In genomic region chr2:206159346-206160123, GRCh38 we compare ENCODE assay signal across 1 cellular context.
A peak's percentile ranks its signal among the peaks of the same experiment; 100 is the strongest.
TF ChIP-seq lines count a peak whose summit lies in the region.

EEF1B2 (plus strand) TSS chr2:206159895; CDS start chr2:206159980, 85 bp downstream.
NDUFS1 (minus strand) TSS chr2:206159444; CDS start chr2:206153678, 5,766 bp downstream.

TF ChIP-seq in K562, 482 proteins besides CTCF, POLR2A, EP300 and RAD21 (continued from another document and continues in another):
- TF ChIP-seq ATF2 (CRISPR knock-in tag; IDR thresholded peaks at IDR 0.05) (no peak), PYGO2 (tag; IDR thresholded peaks at IDR 0.05) (no peak), KAT2B (IDR thresholded peaks at IDR 0.05; ENCODE audit: low read depth, low read length) (no peak), TGIF2 (CRISPR knock-in tag; IDR thresholded peaks at IDR 0.05) (no peak), NFYB (IDR thresholded peaks at IDR 0.05; ENCODE audit: extremely low read depth, insufficient read length) (no peak), KAT7 (CRISPR knock-in tag; IDR thresholded peaks at IDR 0.05; ENCODE audit: borderline replicate concordance) (no peak), HMG20B (CRISPR knock-in tag; IDR thresholded peaks at IDR 0.05) (no peak), FOXP1 (CRISPR knock-in tag; IDR thresholded peaks at IDR 0.05) (no peak), SIN3B (IDR thresholded peaks at IDR 0.05; ENCODE audit: low read depth) (no peak), THRA (IDR thresholded peaks at IDR 0.05) (no peak), SETDB1 (IDR thresholded peaks at IDR 0.05; ENCODE audit: low read length) (no peak), ATF6 (CRISPR knock-in tag; IDR thresholded peaks at IDR 0.05) (no peak), GATA2 (CRISPR knock-in tag; IDR thresholded peaks at IDR 0.05) (no peak), RBM17 (IDR thresholded peaks at IDR 0.05; ENCODE audit: borderline replicate concordance, low read depth, low read length) (no peak), ZNF165 (CRISPR knock-in tag; IDR thresholded peaks at IDR 0.05; ENCODE audit: borderline replicate concordance) (no peak), ZNF696 (CRISPR knock-in tag; conservative IDR thresholded peaks at IDR 0.05) (no peak), XRCC4 (IDR thresholded peaks at IDR 0.05; ENCODE audit: extremely low read depth, insufficient read depth, insufficient read length) (no peak), KLF10 (CRISPR knock-in tag; IDR thresholded peaks at IDR 0.05) (no peak), ZNF507 (tag; conservative IDR thresholded peaks at IDR 0.05) (no peak), MYC (IDR thresholded peaks at IDR 0.05; ENCODE audit: low read depth, low read length) (peak; percentile 96), MYC (CRISPR knock-in tag; IDR thresholded peaks at IDR 0.05; ENCODE audit: borderline replicate concordance, low read depth) (no peak), CHAMP1 (IDR thresholded peaks at IDR 0.05) (no peak), ELF4 (CRISPR knock-in tag; IDR thresholded peaks at IDR 0.05) (no peak), ZNF184 (CRISPR knock-in tag; IDR thresholded peaks at IDR 0.05) (no peak), ZNF253 (CRISPR knock-in tag; conservative IDR thresholded peaks at IDR 0.05) (no peak), HDGF (IDR thresholded peaks at IDR 0.05) (no peak), ZEB2 (IDR thresholded peaks at IDR 0.05) (no peak), ZNF431 (CRISPR knock-in tag; IDR thresholded peaks at IDR 0.05) (no peak), MED1 (CRISPR knock-in tag; IDR thresholded peaks at IDR 0.05; ENCODE audit: borderline replicate concordance) (no peak), NRF1 (conservative IDR thresholded peaks at IDR 0.05 in 1 of 2, IDR thresholded peaks at IDR 0.05 in 1 of 2) (peak; percentile 41 to 45; a peak in 3 of 4 replicates), BACH1 (tag; IDR thresholded peaks at IDR 0.05) (no peak), CEBPG (CRISPR knock-in tag; IDR thresholded peaks at IDR 0.05) (no peak), CEBPG (tag; conservative IDR thresholded peaks at IDR 0.05 in 1 of 2, IDR thresholded peaks at IDR 0.05 in 1 of 2) (no peak), TAF9B (IDR thresholded peaks at IDR 0.05; ENCODE audit: partially characterized antibody) (no peak), SP2 (IDR thresholded peaks at IDR 0.05; ENCODE audit: extremely low read depth, low read depth, low read length, poor library complexity, severe bottlenecking) (no peak), DLX4 (CRISPR knock-in tag; IDR thresholded peaks at IDR 0.05) (no peak), ESRRB (CRISPR knock-in tag; IDR thresholded peaks at IDR 0.05; ENCODE audit: borderline replicate concordance) (no peak), KDM4B (IDR thresholded peaks at IDR 0.05; ENCODE audit: borderline replicate concordance in 2 of 2, low read depth in 1 of 2) (no peak), CBFA2T2 (conservative IDR thresholded peaks at IDR 0.05) (no peak), MCM2 (IDR thresholded peaks at IDR 0.05; ENCODE audit: low read depth) (no peak), CBX1 (IDR thresholded peaks at IDR 0.05; ENCODE audit: low read depth) (no peak), RBM25 (IDR thresholded peaks at IDR 0.05; ENCODE audit: low read depth, low read length, severe bottlenecking) (no peak), ZNF263 (CRISPR knock-in tag; IDR thresholded peaks at IDR 0.05; ENCODE audit: borderline replicate concordance) (no peak), ZNF436 (CRISPR knock-in tag; IDR thresholded peaks at IDR 0.05) (no peak), ILK (tag; IDR thresholded peaks at IDR 0.05; ENCODE audit: borderline replicate concordance, low read depth) (no peak), PREB (CRISPR knock-in tag; IDR thresholded peaks at IDR 0.05) (no peak), PRDM10 (IDR thresholded peaks at IDR 0.05; ENCODE audit: partially characterized antibody) (no peak), SMAD1 (IDR thresholded peaks at IDR 0.05; ENCODE audit: low read depth, low read length, partially characterized antibody) (no peak), MAFG (tag; conservative IDR thresholded peaks at IDR 0.05) (no peak)
- TF ChIP-seq, protein P1, sequence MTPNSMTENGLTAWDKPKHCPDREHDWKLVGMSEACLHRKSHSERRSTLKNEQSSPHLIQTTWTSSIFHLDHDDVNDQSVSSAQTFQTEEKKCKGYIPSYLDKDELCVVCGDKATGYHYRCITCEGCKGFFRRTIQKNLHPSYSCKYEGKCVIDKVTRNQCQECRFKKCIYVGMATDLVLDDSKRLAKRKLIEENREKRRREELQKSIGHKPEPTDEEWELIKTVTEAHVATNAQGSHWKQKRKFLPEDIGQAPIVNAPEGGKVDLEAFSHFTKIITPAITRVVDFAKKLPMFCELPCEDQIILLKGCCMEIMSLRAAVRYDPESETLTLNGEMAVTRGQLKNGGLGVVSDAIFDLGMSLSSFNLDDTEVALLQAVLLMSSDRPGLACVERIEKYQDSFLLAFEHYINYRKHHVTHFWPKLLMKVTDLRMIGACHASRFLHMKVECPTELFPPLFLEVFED (CRISPR knock-in tag; conservative IDR thresholded peaks at IDR 0.05), result no peak
- TF ChIP-seq, protein P2, sequence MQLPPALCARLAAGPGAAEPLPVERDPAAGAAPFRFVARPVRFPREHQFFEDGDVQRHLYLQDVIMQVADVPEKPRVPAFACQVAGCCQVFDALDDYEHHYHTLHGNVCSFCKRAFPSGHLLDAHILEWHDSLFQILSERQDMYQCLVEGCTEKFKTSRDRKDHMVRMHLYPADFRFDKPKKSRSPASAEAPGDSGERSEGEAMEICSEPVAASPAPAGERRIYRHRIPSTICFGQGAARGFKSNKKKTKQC (CRISPR knock-in tag; IDR thresholded peaks at IDR 0.05), result no peak
- TF ChIP-seq, protein P3, sequence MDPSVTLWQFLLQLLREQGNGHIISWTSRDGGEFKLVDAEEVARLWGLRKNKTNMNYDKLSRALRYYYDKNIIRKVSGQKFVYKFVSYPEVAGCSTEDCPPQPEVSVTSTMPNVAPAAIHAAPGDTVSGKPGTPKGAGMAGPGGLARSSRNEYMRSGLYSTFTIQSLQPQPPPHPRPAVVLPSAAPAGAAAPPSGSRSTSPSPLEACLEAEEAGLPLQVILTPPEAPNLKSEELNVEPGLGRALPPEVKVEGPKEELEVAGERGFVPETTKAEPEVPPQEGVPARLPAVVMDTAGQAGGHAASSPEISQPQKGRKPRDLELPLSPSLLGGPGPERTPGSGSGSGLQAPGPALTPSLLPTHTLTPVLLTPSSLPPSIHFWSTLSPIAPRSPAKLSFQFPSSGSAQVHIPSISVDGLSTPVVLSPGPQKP (CRISPR knock-in tag; IDR thresholded peaks at IDR 0.05), result no peak
- TF ChIP-seq, protein P4, sequence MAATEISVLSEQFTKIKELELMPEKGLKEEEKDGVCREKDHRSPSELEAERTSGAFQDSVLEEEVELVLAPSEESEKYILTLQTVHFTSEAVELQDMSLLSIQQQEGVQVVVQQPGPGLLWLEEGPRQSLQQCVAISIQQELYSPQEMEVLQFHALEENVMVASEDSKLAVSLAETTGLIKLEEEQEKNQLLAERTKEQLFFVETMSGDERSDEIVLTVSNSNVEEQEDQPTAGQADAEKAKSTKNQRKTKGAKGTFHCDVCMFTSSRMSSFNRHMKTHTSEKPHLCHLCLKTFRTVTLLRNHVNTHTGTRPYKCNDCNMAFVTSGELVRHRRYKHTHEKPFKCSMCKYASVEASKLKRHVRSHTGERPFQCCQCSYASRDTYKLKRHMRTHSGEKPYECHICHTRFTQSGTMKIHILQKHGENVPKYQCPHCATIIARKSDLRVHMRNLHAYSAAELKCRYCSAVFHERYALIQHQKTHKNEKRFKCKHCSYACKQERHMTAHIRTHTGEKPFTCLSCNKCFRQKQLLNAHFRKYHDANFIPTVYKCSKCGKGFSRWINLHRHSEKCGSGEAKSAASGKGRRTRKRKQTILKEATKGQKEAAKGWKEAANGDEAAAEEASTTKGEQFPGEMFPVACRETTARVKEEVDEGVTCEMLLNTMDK (IDR thresholded peaks at IDR 0.05; ENCODE audit: borderline replicate concordance, insufficient read depth, low read depth, low read length, poor library complexity, severe bottlenecking), result no peak
